ENCODE assay signal across 12 cellular contexts in the genomic region with DNA sequence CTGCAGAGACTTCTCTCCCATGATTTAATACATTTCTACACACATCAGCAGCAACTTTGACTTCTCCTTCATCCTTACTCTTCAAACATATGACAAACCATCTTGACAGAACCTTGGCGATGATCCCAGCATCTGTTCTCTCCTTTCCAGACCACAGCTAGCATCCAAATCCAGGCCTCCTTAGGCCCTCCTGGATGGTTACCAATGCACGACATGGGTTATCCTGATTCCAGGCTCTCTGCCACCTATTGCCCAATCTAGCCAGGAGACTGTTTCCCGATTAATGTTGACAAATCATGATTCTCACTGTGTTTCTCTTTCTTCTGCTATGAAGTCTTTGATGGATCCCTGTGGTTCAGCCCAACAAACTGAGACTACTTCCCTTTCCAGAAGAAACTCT. TPM values are rescaled to one million over a fixed set of nuclear protein-coding genes. Genes with fewer than 3 reads are reported as not detected.
A peak's percentile ranks its signal among the peaks of the same experiment; 100 is the strongest.
DNase-seq lines count a peak whose midpoint lies in the region; ATAC-seq lines count a peak whose summit lies in the region.
"Had no signal": no experiment of that assay in that cellular context is flagged by ENCODE, and none has a peak within 500 bp of the region (broad histone marks: within the 10 kb centered on the region; RNA-seq: fewer than 3 reads in every experiment).

No MANE protein-coding gene starts in this region.

- intact Hi-C loops in right cardiac atrium (cut with DNase I): no loop called here

- H3K4me3 Mint-ChIP-seq in effector memory CD8-positive, alpha-beta T cell: no peak overlapping the region
- H3K4me3 Mint-ChIP-seq: activated naive CD4-positive, alpha-beta T cell treated with anti-CD3 and anti-CD28 coated beads for 36 hours had no signal

- H3K27me3 ChIP-seq in GM23248 (replicated peaks; ENCODE audit: insufficient read depth) (no peaks in the 10 kb centered on the region), right cardiac atrium (ENCODE audit: control insufficient read depth, insufficient read depth) (no peaks in the 10 kb centered on the region), stomach smooth muscle (ENCODE audit: control insufficient read depth in 1 of 2, insufficient read depth in 2 of 2, low read length in 2 of 2) (no peaks in the 10 kb centered on the region)

- H3K4me2 ChIP-seq in GM23248 (ENCODE audit: unreplicated experiment): peak overlapping the region; percentile 14

- in situ Hi-C loops in GM23248 (cut with MboI): no loop called here

- H3K36me3 ChIP-seq in GM23248 (ENCODE audit: low read depth) (peaks cover 30% of the 10 kb centered on the region), stomach smooth muscle (ENCODE audit: control insufficient read depth in 2 of 2, insufficient read depth in 2 of 2, low read length in 2 of 2) (no peaks in the 10 kb centered on the region)
- H3K36me3 ChIP-seq: WERI-Rb-1 had no signal

- peaks cover 91% of the 10 kb centered on the region for H3F3A ChIP-seq in GM23248 (ENCODE audit: insufficient read depth)

- H3K4me3 ChIP-seq in GM23248 (0 out of 2 replicates have a peak overlapping the region, but pooled peaks have one; percentile 18), right cardiac atrium (ENCODE audit: low read length) (no peak overlapping the region), stomach smooth muscle (ENCODE audit: low read length in 2 of 2) (no peak overlapping the region)

- H3K4me1 ChIP-seq in GM23248 (ENCODE audit: insufficient read depth) (peaks cover 82% of the 10 kb centered on the region), right cardiac atrium (ENCODE audit: control insufficient read depth, insufficient read depth, low read length) (peaks cover 9% of the 10 kb centered on the region), stomach smooth muscle (ENCODE audit: control insufficient read depth, insufficient read depth, low read length) (peaks cover 51% of the 10 kb centered on the region)

- peaks cover 60 to 76% of the 10 kb centered on the region in 2 donors for H3K27me3 Mint-ChIP-seq in effector memory CD8-positive, alpha-beta T cell

- WGBS in GM23248 (ENCODE audit: low coverage in 1 of 2, low lambda C conversion rate in 2 of 2, missing lambda C conversion rate in 2 of 2), 2 experiments: 0 to 4% methylated on average over 3 of the region's 3 CpGs
- 33% methylated on average over 3 of the region's 3 CpGs for WGBS in right cardiac atrium

- peaks cover 86% of the 10 kb centered on the region for H3K79me2 ChIP-seq in GM23248 (ENCODE audit: insufficient read depth)

- H3K9me3 Mint-ChIP-seq in effector memory CD8-positive, alpha-beta T cell: no peaks in the 10 kb centered on the region
- H3K9me3 Mint-ChIP-seq: activated naive CD4-positive, alpha-beta T cell treated with anti-CD3 and anti-CD28 coated beads for 36 hours had no signal

- H3K27ac ChIP-seq in GM23248 (peak overlapping the region; percentile 86), right cardiac atrium (ENCODE audit: low read length) (peak overlapping the region; percentile 30), stomach smooth muscle (ENCODE audit: low read length) (peak overlapping the region; percentile 88)
- H3K27ac ChIP-seq: WERI-Rb-1 had no signal

- H3K9me3 ChIP-seq in GM23248 (ENCODE audit: low read depth) (no peaks in the 10 kb centered on the region), right cardiac atrium (ENCODE audit: control insufficient read depth, low read length) (no peaks in the 10 kb centered on the region), stomach smooth muscle (ENCODE audit: control insufficient read depth in 2 of 2, low read length in 2 of 2) (no peaks in the 10 kb centered on the region)

- H3K27ac Mint-ChIP-seq in effector memory CD8-positive, alpha-beta T cell: no peak overlapping the region
- H3K27ac Mint-ChIP-seq: activated naive CD4-positive, alpha-beta T cell treated with anti-CD3 and anti-CD28 coated beads for 36 hours had no signal

- H4K20me1 ChIP-seq in GM23248 (ENCODE audit: insufficient read depth): no peaks in the 10 kb centered on the region; the same call in 1 of the 2 replicates

- peaks cover 8 to 10% of the 10 kb centered on the region in 2 donors for H3K4me1 Mint-ChIP-seq in effector memory CD8-positive, alpha-beta T cell (ENCODE audit: low read depth in 2 of 2)

- ATAC-seq in right cardiac atrium: peak; percentile 47 to 60
- ATAC-seq in effector memory CD8-positive, alpha-beta T cell (replicated peaks): no peak
- ATAC-seq in HG03135 (IDR thresholded peaks at IDR 0.05; ENCODE audit: unreplicated experiment): no peak

- H3K9me2 ChIP-seq in GM23248 (ENCODE audit: insufficient read depth): no peaks in the 10 kb centered on the region

- peak; percentile 94 for DNase-seq in GM23248
- DNase-seq in brain pericyte (ENCODE audit: low read depth, low spot score): peak; percentile 94
- peak; percentile 60 to 82 (median 77) for DNase-seq in right cardiac atrium
- no peak for DNase-seq in NCI-H345 (lab: John Stamatoyannopoulos, UW)
- DNase-seq in effector memory CD8-positive, alpha-beta T cell: no peak
- DNase-seq in activated effector memory CD4-positive, alpha-beta T cell treated with Interleukin-2 at 50 U/mL for 16 hours: no peak
- DNase-seq: activated naive CD4-positive, alpha-beta T cell treated with anti-CD3 and anti-CD28 coated beads for 36 hours; erythroblast; NCI-H1092; WERI-Rb-1 had no signal

- H3K36me3 Mint-ChIP-seq in effector memory CD8-positive, alpha-beta T cell (ENCODE audit: insufficient read depth): no peaks in the 10 kb centered on the region

- H3K9ac ChIP-seq in GM23248: peak overlapping the region; percentile 55
- H3K9ac ChIP-seq in stomach smooth muscle (ENCODE audit: low read length in 2 of 2): peak overlapping the region in 1 of 2 donors; percentile 10

- H2AFZ ChIP-seq in GM23248: no peak overlapping the region

RNA-seq across cellular contexts. Expression of gene LAMA4, which starts 16.7 kb away (rescaled TPM):
- 429 and 440 TPM in 2 replicates for total RNA-seq in GM23248 (2014; rRNA removed; shearing (Covaris generic))
- polyA plus RNA-seq in GM23248 (2016; fragmentation: Nextera tagmentation; extraction: Ambion mirVana) (331 and 339 TPM in 2 replicates), right cardiac atrium (24.2 TPM)
- 10 to 100 TPM; 32.0 to 45.8 (median 33.4) TPM for total RNA-seq in right cardiac atrium
- total RNA-seq: activated naive CD4-positive, alpha-beta T cell treated with anti-CD3 and anti-CD28 coated beads for 36 hours had no signal

Comparison
In these comparisons a context has a peak if more than half of its experiments do, and no peak if none do; other contexts are left out.
1. DNase-seq: peak in GM23248 (single experiment), brain pericyte (single experiment) and right cardiac atrium (3 of 3); none in NCI-H345 (single experiment), effector memory CD8-positive, alpha-beta T cell (0 of 3) and activated effector memory CD4-positive, alpha-beta T cell treated with Interleukin-2 at 50 U/mL for 16 hours (single experiment).
2. H3K27ac ChIP-seq: peak in every context shown above with its lines; median percentile 88 in stomach smooth muscle; 86 in GM23248; 30 in right cardiac atrium.
3. ATAC-seq: peak in right cardiac atrium (2 of 2); none in effector memory CD8-positive, alpha-beta T cell (single experiment) and HG03135 (single experiment).